9 cellular contexts compared by ENCODE assay signal in genomic region chr3:119295816-119296484, GRCh38. TPM values are rescaled to one million over a fixed set of nuclear protein-coding genes. Genes with fewer than 3 reads are reported as not detected.
DNase-seq lines count a peak whose midpoint lies in the region; ATAC-seq and TF ChIP-seq lines count a peak whose summit lies in the region.
"Had no signal": no experiment of that assay in that cellular context is flagged by ENCODE, and none has a peak within 500 bp of the region (broad histone marks: within the 10 kb centered on the region; RNA-seq: fewer than 3 reads in every experiment).

No MANE protein-coding gene starts in this region.

- WGBS in stomach, 5 donors: 48 to 69% (median 65%) methylated on average over 6 of the region's 6 CpGs

- no peak for ATAC-seq in GM21717 (IDR thresholded peaks at IDR 0.05; ENCODE audit: unreplicated experiment)
- ATAC-seq in HG03571 (IDR thresholded peaks at IDR 0.05; ENCODE audit: unreplicated experiment): no peak

- H3K4me1 ChIP-seq in stomach: peaks cover 7 to 51% (median 24%) of the 10 kb centered on the region in 4 donors

- H3K36me3 ChIP-seq in SK-N-MC (ENCODE audit: insufficient read depth, low read length): peaks cover 7% of the 10 kb centered on the region
- no peaks in the 10 kb centered on the region for H3K36me3 ChIP-seq in stomach

- no peak for TF ChIP-seq EP300 in stomach (IDR thresholded peaks at IDR 0.05)

- intact Hi-C loops in stomach (cut with DNase I; ENCODE audit: low total_unique reads): no loop called here

- peak; percentile 54 for DNase-seq in DMS 273 (lab: John Stamatoyannopoulos, UW; ENCODE audit: unreplicated experiment)
- no peak for DNase-seq in DMS 273 treated with DMSO at 0.1 percent for 48 hours (lab: John Stamatoyannopoulos, UW)
- DNase-seq in SK-N-MC (ENCODE audit: low read depth, low spot score): no peak
- peak; percentile 26 for DNase-seq in germinal center (ENCODE audit: low spot score)
- no peak for DNase-seq in stomach
- DNase-seq in mucosa of gallbladder (ENCODE audit: low spot score): no peak

- H3K27me3 ChIP-seq in stomach: no peaks in the 10 kb centered on the region

- no peak for TF ChIP-seq CTCF in stomach (IDR thresholded peaks at IDR 0.05)

- TF ChIP-seq POLR2A in stomach (IDR thresholded peaks at IDR 0.05): no peak

- no peaks in the 10 kb centered on the region for H3K9me3 ChIP-seq in SK-N-MC (ENCODE audit: low read depth, low read length)
- no peaks in the 10 kb centered on the region for H3K9me3 ChIP-seq in stomach

- peak overlapping the region; percentile 84 for H3K9ac ChIP-seq in SK-N-MC (ENCODE audit: insufficient read length)

- H3K27ac ChIP-seq in SK-N-MC: peak overlapping the region; percentile 83
- H3K27ac ChIP-seq in stomach: peak overlapping the region in 4 of 5 donors; percentile 86 to 94 (median 88)
- H3K27ac ChIP-seq: 22Rv1 had no signal

- H3K4me3 ChIP-seq in SK-N-MC (peak overlapping the region; percentile 94), stomach (peak overlapping the region; percentile 75 to 83 (median 78))

RNA-seq across cellular contexts. Expression of gene ARHGAP31, which starts 1.8 kb away (rescaled TPM):
- total RNA-seq in stomach (100 to 1,000 TPM in 1 of 5 donors, 10 to 100 TPM in 2, 1 to 10 TPM in 2; 2.9 to 275 (median 14.1) TPM), mucosa of gallbladder (22.6 TPM)
- polyA plus RNA-seq in stomach: 1 to 10 TPM; 1.2 to 2.6 (median 2.1) TPM

RNA-seq across cellular contexts. Expression of gene B4GALT4, which starts 55.3 kb away (rescaled TPM):
- total RNA-seq in stomach: 10 to 100 TPM in 3 of 5 donors, 1 to 10 TPM in 2; 5.5 to 39.7 (median 16.1) TPM
- polyA plus RNA-seq in stomach: 10 to 100 TPM; 12.0 to 14.6 (median 13.3) TPM
- total RNA-seq in mucosa of gallbladder: 58.1 TPM

Comparison
In these comparisons a context has a peak if more than half of its experiments do, and no peak if none do; other contexts are left out.
1. DNase-seq: peak in DMS 273 (single experiment) and germinal center (single experiment); none in DMS 273 treated with DMSO at 0.1 percent for 48 hours (single experiment), SK-N-MC (single experiment), stomach (single experiment) and mucosa of gallbladder (single experiment).